In the genomic region with DNA sequence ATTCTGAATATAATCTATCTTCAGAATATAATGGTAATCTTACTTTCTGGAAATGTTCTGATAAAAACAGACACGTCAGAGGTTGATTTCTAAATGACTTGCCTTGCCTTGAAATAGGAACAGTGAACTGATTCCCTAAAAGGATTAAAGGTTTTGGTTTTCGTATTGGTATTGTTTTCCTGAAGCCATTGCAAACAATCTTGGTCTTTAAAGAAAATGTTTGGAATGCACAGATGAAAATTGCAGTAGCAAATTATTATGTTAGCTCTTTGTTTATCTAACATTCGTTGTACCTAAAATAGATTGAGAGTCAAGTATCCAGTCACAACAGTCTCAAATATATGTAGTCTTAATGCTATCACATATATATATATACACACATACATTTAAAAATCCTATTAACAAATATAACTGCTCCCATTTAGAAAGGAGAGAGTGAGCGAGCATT, we compare ENCODE assay signal across 8 cellular contexts. TPM values are rescaled to one million over a fixed set of nuclear protein-coding genes. Genes with fewer than 3 reads are reported as not detected.
A peak's percentile ranks its signal among the peaks of the same experiment; 100 is the strongest.
DNase-seq lines count a peak whose midpoint lies in the region; ATAC-seq, FAIRE-seq and TF ChIP-seq lines count a peak whose summit lies in the region.

No MANE protein-coding gene starts in this region.

- SMC1A ChIA-PET in GM12878 (lab: Charles Lee; ENCODE audit: uncharacterized antibody, unreplicated experiment), result interaction anchor here (0.6 to 2.5 kb wide), 7 partner anchors 13 to 1746 kb away, joined by 3 to 9 read pairs (median 4); no protein-coding TSS in a partner anchor

- ATAC-seq in GM12878 (no peak), GM18868 (IDR thresholded peaks at IDR 0.05; ENCODE audit: unreplicated experiment) (no peak), GM18517 (IDR thresholded peaks at IDR 0.05; ENCODE audit: unreplicated experiment) (no peak), GM21737 (IDR thresholded peaks at IDR 0.05; ENCODE audit: unreplicated experiment) (no peak)

- H3K79me2 ChIP-seq in GM12878 (ENCODE audit: control insufficient read depth, insufficient read depth, low read length), result no peaks in the 10 kb centered on the region

- H3K9me3 ChIP-seq in GM12878 (replicated peaks; ENCODE audit: control insufficient read depth, insufficient read depth, low read length) (no peaks in the 10 kb centered on the region), liver (ENCODE audit: control insufficient read depth in 4 of 4, low read length in 3 of 4) (no peaks in the 10 kb centered on the region), thyroid gland (no peaks in the 10 kb centered on the region)

- 3% methylated on average over 4 of the region's 4 CpGs for WGBS in GM12878 (ENCODE audit: insufficient coverage, insufficient replicate concordance, low lambda C conversion rate, missing lambda C conversion rate)
- 12% methylated on average over 4 of the region's 4 CpGs for WGBS in liver
- 7 to 9% methylated on average over 4 of the region's 4 CpGs for WGBS in thyroid gland, 2 donors

- TF ChIP-seq CTCF in GM12878 (IDR thresholded peaks at IDR 0.05 in 2 of 3, conservative IDR thresholded peaks at IDR 0.05 in 1 of 3; ENCODE audit: control insufficient read depth in 2 of 3, extremely low read depth in 1 of 3, insufficient read depth in 1 of 3, low read depth in 3 of 3, low read length in 3 of 3), result no peak
- no peak for TF ChIP-seq CTCF in liver (IDR thresholded peaks at IDR 0.05; ENCODE audit: low read depth, low read length, missing input control)
- TF ChIP-seq CTCF in thyroid gland (IDR thresholded peaks at IDR 0.05), result no peak

- peak overlapping the region; percentile 93 for H3K4me3 Mint-ChIP-seq in activated T-cell treated with anti-CD3 and anti-CD28 coated beads, Interleukin-2, amount 50 U/mL, for 24 hours

- H3K36me3 ChIP-seq in GM12878 (ENCODE audit: control insufficient read depth in 2 of 2, insufficient read depth in 2 of 2, low read length in 1 of 2) (no peaks in the 10 kb centered on the region), liver (ENCODE audit: control insufficient read depth in 4 of 4, insufficient read depth in 3 of 4, low read depth in 1 of 4, low read length in 3 of 4) (no peaks in the 10 kb centered on the region), thyroid gland (no peaks in the 10 kb centered on the region)

- peaks cover 70% of the 10 kb centered on the region for H3K4me1 Mint-ChIP-seq in activated T-cell treated with anti-CD3 and anti-CD28 coated beads, Interleukin-2, amount 50 U/mL, for 24 hours (ENCODE audit: low read depth)

- no peak overlapping the region for H3K9ac ChIP-seq in GM12878 (ENCODE audit: control insufficient read depth, insufficient read depth, low read length)
- peak overlapping the region; percentile 56 to 100 for H3K9ac ChIP-seq in liver (ENCODE audit: low read depth in 1 of 2, low read length in 2 of 2)

- peak overlapping the region; percentile 90 for H3K27ac Mint-ChIP-seq in activated T-cell treated with anti-CD3 and anti-CD28 coated beads, Interleukin-2, amount 50 U/mL, for 24 hours

- intact Hi-C loops in GM12878 (cut with micrococcal nuclease; ENCODE audit: unreplicated experiment) (loop anchor here (5.0 to 10.0 kb wide), 3 partner anchors 53 to 1990 kb away; no protein-coding TSS in a partner anchor), thyroid gland (cut with DNase I) (loop anchor here (5.0 to 10.0 kb wide), 2 partner anchors 68 to 350 kb away; a partner anchor contains a TSS)

- in situ Hi-C loops in GM12878 (cut with MboI), result no loop called here

- H3K27ac ChIP-seq in GM12878 (ENCODE audit: control insufficient read depth, insufficient read depth) (no peak overlapping the region), liver (ENCODE audit: low read depth in 1 of 2, low read length in 2 of 2) (peak overlapping the region; percentile 76), thyroid gland (peak overlapping the region; percentile 99 to 100 (median 100))

- FAIRE-seq in GM12878 (lab: Jason Lieb, UNC), result no peak

- POLR2A ChIA-PET in GM12878 (lab: Charles Lee), result interaction anchor here (0.8 kb wide), 1 partner anchor 68 kb away, joined by 3 read pairs; no protein-coding TSS in a partner anchor

- H3K36me3 Mint-ChIP-seq in activated T-cell treated with anti-CD3 and anti-CD28 coated beads, Interleukin-2, amount 50 U/mL, for 24 hours (ENCODE audit: low read depth), result peaks cover 34% of the 10 kb centered on the region

- H3K4me2 ChIP-seq in GM12878 (ENCODE audit: control insufficient read depth, insufficient read depth), result no peak overlapping the region

- H3K27me3 Mint-ChIP-seq in activated T-cell treated with anti-CD3 and anti-CD28 coated beads, Interleukin-2, amount 50 U/mL, for 24 hours, result no peaks in the 10 kb centered on the region

- H4K20me1 ChIP-seq in GM12878 (ENCODE audit: control insufficient read depth, insufficient read depth), result 0 out of 2 replicates have a peak, but pooled peaks cover 6% of the 10 kb centered on the region

- no peak for DNase-seq in activated T-cell treated with anti-CD3 and anti-CD28 coated beads, Interleukin-2, amount 50 U/mL, for 24 hours
- no peak for DNase-seq in activated T-cell treated with anti-CD3 and anti-CD28 coated beads, Interleukin-2, amount 50 U/mL, for 48 hours
- DNase-seq in GM12878 (ENCODE audit: low read depth, low spot score), result no peak
- no peak for DNase-seq in thyroid gland

- no TSS peak for BruUV-seq in GM12878 (replicated peaks; lab: Mats Ljungman, UMichigan)

- H3K27me3 ChIP-seq in GM12878 (replicated peaks in 1 of 2; ENCODE audit: control insufficient read depth in 2 of 2, insufficient read depth in 2 of 2, low read length in 1 of 2), result peaks cover 6% of the 10 kb centered on the region in 2 experiments
- H3K27me3 ChIP-seq in liver (ENCODE audit: control insufficient read depth in 4 of 4, insufficient read depth in 4 of 4, low read length in 3 of 4), result no peaks in the 10 kb centered on the region
- no peaks in the 10 kb centered on the region for H3K27me3 ChIP-seq in thyroid gland

- TF ChIP-seq POLR2A in GM12878 (IDR thresholded peaks at IDR 0.05; ENCODE audit: low read depth, low read length) (no peak), thyroid gland (IDR thresholded peaks at IDR 0.05) (no peak)

- TF ChIP-seq EP300 in GM12878 (IDR thresholded peaks at IDR 0.05; ENCODE audit: borderline replicate concordance in 1 of 2, control insufficient read depth in 1 of 2, low read depth in 2 of 2, low read length in 2 of 2), result no peak

- H3K4me1 ChIP-seq in GM12878 (ENCODE audit: control insufficient read depth, insufficient read depth, low read length) (peaks cover 8% of the 10 kb centered on the region), liver (ENCODE audit: control insufficient read depth in 4 of 4, insufficient read depth in 4 of 4, low read length in 3 of 4) (peaks cover 5 to 40% (median 29%) of the 10 kb centered on the region in 4 donors), thyroid gland (peaks cover 16 to 33% of the 10 kb centered on the region in 2 donors)

- RAD21 ChIA-PET in GM12878 (lab: Charles Lee; ENCODE audit: unreplicated experiment), result interaction anchor here (0.9 to 1.3 kb wide), 4 partner anchors 40 to 346 kb away, joined by 3 to 4 read pairs (median 4); no protein-coding TSS in a partner anchor

- TF ChIP-seq RAD21 in GM12878 (IDR thresholded peaks at IDR 0.05; ENCODE audit: insufficient read depth, low read depth, low read length) (no peak), liver (IDR thresholded peaks at IDR 0.05) (no peak)

- no peak overlapping the region for H3K4me3 ChIP-seq in GM12878
- peak overlapping the region; percentile 42 to 98 (median 44) for H3K4me3 ChIP-seq in liver (ENCODE audit: low read depth in 1 of 3, low read length in 3 of 3)
- H3K4me3 ChIP-seq in thyroid gland (replicated peaks in 1 of 3), result peak overlapping the region in 2 of 3 donors; percentile 98 to 99

- H2AFZ ChIP-seq in GM12878 (ENCODE audit: control insufficient read depth, low read depth, low read length), result no peak overlapping the region

- no peaks in the 10 kb centered on the region for H3K9me3 Mint-ChIP-seq in activated T-cell treated with anti-CD3 and anti-CD28 coated beads, Interleukin-2, amount 50 U/mL, for 24 hours

- CTCF ChIA-PET in GM12878 (lab: Yijun Ruan, JAX), result interaction anchor here (0.6 to 2.2 kb wide), 8 partner anchors 14 to 357 kb away, joined by 3 to 13 read pairs (median 6); no protein-coding TSS in a partner anchor

TF ChIP-seq in GM12878, 131 proteins besides CTCF, POLR2A, EP300 and RAD21:
- TF ChIP-seq BMI1 (IDR thresholded peaks at IDR 0.05; ENCODE audit: borderline replicate concordance) (peak; percentile 65), CREB1 (IDR thresholded peaks at IDR 0.05; ENCODE audit: low read depth) (no peak)

TF ChIP-seq in liver, 16 proteins besides CTCF, POLR2A, EP300 and RAD21:
- TF ChIP-seq NR2F2 (IDR thresholded peaks at IDR 0.05), result no peak

RNA-seq across cellular contexts. Expression of a gene that starts 1.7 kb away (rescaled TPM):
- total RNA-seq in GM12878 (2013; cell fraction: nucleolus; rRNA removed), result 1.9 and 2.3 TPM in 2 replicates
- total RNA-seq in GM12878 (2014; rRNA removed) (2.7 and 3.2 TPM in 2 replicates), GM12878 (2014; rRNA removed; fragmentation: Illumina TruSeq; extraction: Trizol) (4.6 and 4.8 TPM in 2 replicates), GM12878 (2021) (6.8 and 7.2 TPM in 2 replicates), liver (100 to 1,000 TPM; 114 to 167 TPM), thyroid gland (100 to 1,000 TPM; 550 to 716 (median 624) TPM)
- polyA plus RNA-seq in GM12878 (2011; ENCODE audit: low read depth), result 9.4 TPM
- polyA plus RNA-seq in GM12878 (2011; rRNA removed) (18.1 and 22.6 TPM in 2 replicates), GM12878 (2014; fragmentation: Illumina TruSeq; extraction: Trizol) (6.4 and 10.4 TPM in 2 replicates), GM12878 (2014; fragmentation: Nextera tagmentation; extraction: Ambion mirVana) (1 to 10 TPM; 3.3 to 5.0 TPM), GM12878 (2014; rRNA removed) (2.5 and 4.6 TPM in 2 replicates), GM12878 (2016; fragmentation: Nextera tagmentation; extraction: Ambion mirVana) (1 to 10 TPM; 4.5 to 5.0 TPM), liver (100 to 1,000 TPM; 237 to 379 TPM)
- polyA plus RNA-seq in GM12878 (2011; cell fraction: cytosol; rRNA removed), result 7.1 and 10.4 TPM in 2 replicates
- 4.8 and 6.8 TPM in 2 replicates for polyA plus RNA-seq in GM12878 (2011; cell fraction: nucleus; rRNA removed)
- 17.1 and 24.4 TPM in 2 replicates for polyA plus RNA-seq in GM12878 (2012)
- 2.6 and 6.4 TPM in 2 replicates for polyA minus RNA-seq in GM12878 (2011; rRNA and poly(A)+ RNA removed)
- polyA minus RNA-seq in GM12878 (2011; cell fraction: cytosol; rRNA and poly(A)+ RNA removed), result 3.3 and 6.5 TPM in 2 replicates
- 0.60 and 0.77 TPM in 2 replicates for polyA minus RNA-seq in GM12878 (2011; cell fraction: nucleus; rRNA and poly(A)+ RNA removed)

Comparison
In these comparisons a context has a peak if more than half of its experiments do, and no peak if none do; other contexts are left out.
1. RNA of a gene that starts 1.7 kb away (total RNA-seq): 550 to 716 TPM in thyroid gland and 114 to 167 TPM in liver; 1.9 to 7.2 TPM in GM12878; every median in the first group is over 10 times any median in the second.